Comparison of ENCODE assay signal across 8 cellular contexts in the genomic region with DNA sequence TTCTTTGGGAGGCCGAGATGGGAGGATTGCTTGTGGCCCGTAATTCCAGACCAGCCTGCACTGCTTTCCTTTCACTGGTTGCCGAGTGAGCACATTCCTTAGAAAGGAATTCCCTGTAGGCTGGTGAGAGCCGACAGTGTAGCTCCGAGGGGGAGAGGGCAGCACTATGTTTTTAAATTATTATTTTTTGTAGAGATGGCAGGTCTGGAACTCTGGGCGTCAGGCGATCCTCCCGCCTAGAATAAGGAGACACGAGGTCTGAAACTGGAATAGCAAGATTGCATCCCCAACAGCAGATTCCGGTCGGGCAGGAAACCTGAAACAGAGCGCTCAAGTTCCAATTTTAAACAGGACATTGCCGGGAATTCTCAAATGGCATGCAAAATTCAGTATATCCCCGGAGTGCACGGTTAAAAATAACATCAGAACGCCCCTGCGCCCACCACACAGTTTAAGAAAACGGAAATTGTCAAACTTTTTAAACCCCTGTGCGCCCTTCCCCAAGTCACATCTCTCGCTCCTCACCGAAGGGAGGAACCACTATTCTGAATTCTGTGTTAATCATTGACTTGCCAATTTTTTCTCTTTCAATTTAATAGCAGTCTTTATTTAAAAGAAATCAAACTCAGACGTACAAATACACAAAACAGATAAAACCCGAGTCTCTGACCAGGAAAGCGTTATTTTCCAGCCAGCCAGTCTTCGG. TPM values are rescaled to one million over a fixed set of nuclear protein-coding genes. Genes with fewer than 3 reads are reported as not detected.
A peak's percentile ranks its signal among the peaks of the same experiment; 100 is the strongest.
DNase-seq lines count a peak whose midpoint lies in the region; ATAC-seq and TF ChIP-seq lines count a peak whose summit lies in the region.

No MANE protein-coding gene starts in this region.

- no peaks in the 10 kb centered on the region for H3K27me3 ChIP-seq in HL-60 (ENCODE audit: insufficient read depth, poor library complexity, severe bottlenecking)
- H3K27me3 ChIP-seq in right cardiac atrium (ENCODE audit: control insufficient read depth, insufficient read depth) = no peaks in the 10 kb centered on the region
- H3K27me3 ChIP-seq in prostate gland (replicated peaks; ENCODE audit: insufficient read depth) = no peaks in the 10 kb centered on the region

- no peaks in the 10 kb centered on the region for H3K36me3 ChIP-seq in prostate gland

- H3K9me3 ChIP-seq in right cardiac atrium (ENCODE audit: control insufficient read depth, low read length) (no peaks in the 10 kb centered on the region), prostate gland (no peaks in the 10 kb centered on the region)

- peak overlapping the region; percentile 99 for H3K27ac ChIP-seq in HL-60 (replicated peaks)
- H3K27ac ChIP-seq in adipose tissue (ENCODE audit: low read depth, low read length) = peak overlapping the region; percentile 36
- H3K27ac ChIP-seq in right cardiac atrium (ENCODE audit: low read length) = peak overlapping the region; percentile 99
- peak overlapping the region; percentile 84 to 87 for H3K27ac ChIP-seq in prostate gland

- ATAC-seq in right cardiac atrium = peak; percentile 68 to 72

- H3K4me3 ChIP-seq in HL-60 (replicated peaks; ENCODE audit: insufficient read depth, low read length) = peak overlapping the region; percentile 34
- H3K4me3 ChIP-seq in right cardiac atrium (ENCODE audit: low read length) = peak overlapping the region; percentile 97
- H3K4me3 ChIP-seq in prostate gland = peak overlapping the region; percentile 40 to 45

- DNase-seq in NCI-H2107 treated with DMSO at 0.1 percent for 48 hours (lab: John Stamatoyannopoulos, UW; ENCODE audit: unreplicated experiment) = peak; percentile 42
- no peak for DNase-seq in NCI-H2107 (lab: John Stamatoyannopoulos, UW)
- peak; percentile 18 to 63 for DNase-seq in HL-60 (ENCODE audit: low read depth in 1 of 2, low spot score in 1 of 2)
- DNase-seq in RPMI7951 (ENCODE audit: low read depth) = peak; percentile 64
- peak; percentile 64 to 80 (median 69) for DNase-seq in right cardiac atrium
- peak; percentile 78 for DNase-seq in prostate gland (ENCODE audit: low spot score)
- no peak for DNase-seq in NAMALWA (ENCODE audit: low spot score)

- TF ChIP-seq POLR2A in prostate gland (IDR thresholded peaks at IDR 0.05) = no peak

- TF ChIP-seq CTCF in HL-60 (IDR thresholded peaks at IDR 0.05; ENCODE audit: insufficient read depth, low read length) (no peak), prostate gland (IDR thresholded peaks at IDR 0.05) (peak in 2 of 4 experiments; percentile 72 to 88)

- WGBS in adipose tissue, 3 donors = 1 to 2% (median 1%) methylated on average over 25 of the region's 25 CpGs
- WGBS in right cardiac atrium = under 1% methylated on average over 25 of the region's 25 CpGs
- WGBS in prostate gland = 2% methylated on average over 25 of the region's 25 CpGs

- intact Hi-C loops in right cardiac atrium (cut with DNase I) (loop anchor here in 1 of 4 donors (5.0 kb wide), 1 partner anchor 117 kb away; a partner anchor contains a TSS), prostate gland (cut with DNase I) (no loop called here)

- H3K4me1 ChIP-seq in right cardiac atrium (ENCODE audit: control insufficient read depth, insufficient read depth, low read length) (no peaks in the 10 kb centered on the region), prostate gland (replicated peaks) (no peaks in the 10 kb centered on the region)

RNA-seq across cellular contexts. Expression of a gene that starts 0.6 kb away (rescaled TPM):
- total RNA-seq in RPMI7951 (2014; rRNA removed; shearing (Covaris generic)) = not detected in 2 replicates
- polyA plus RNA-seq in adipose tissue (not detected), right cardiac atrium (not detected)
- total RNA-seq in right cardiac atrium (10 to 100 TPM; 16.9 to 71.0 (median 42.7) TPM), prostate gland (not detected)

RNA-seq across cellular contexts. Expression of a gene that starts 8.0 kb away (rescaled TPM):
- not detected in 2 replicates for total RNA-seq in RPMI7951 (2014; rRNA removed; shearing (Covaris generic))
- polyA plus RNA-seq in adipose tissue = not detected
- total RNA-seq in right cardiac atrium = 10 to 100 TPM in 1 of 4 donors, not detected in 3; 12.5 TPM
- not detected for polyA plus RNA-seq in right cardiac atrium
- total RNA-seq in prostate gland = not detected

RNA-seq across cellular contexts. Expression of a gene that starts 17.2 kb away (rescaled TPM):
- total RNA-seq in RPMI7951 (2014; rRNA removed; shearing (Covaris generic)) = 7.7 and 8.2 TPM in 2 replicates
- polyA plus RNA-seq in adipose tissue (1 to 10 TPM; 5.6 to 9.3 (median 6.8) TPM), right cardiac atrium (4.3 TPM)
- total RNA-seq in right cardiac atrium (1 to 10 TPM; 5.2 to 6.1 (median 5.5) TPM), prostate gland (10 to 100 TPM; 13.0 to 17.0 TPM)

Comparison
In these comparisons a context has a peak if more than half of its experiments do, and no peak if none do; other contexts are left out.
1. DNase-seq: peak in NCI-H2107 treated with DMSO at 0.1 percent for 48 hours (single experiment), HL-60 (2 of 2), RPMI7951 (single experiment), right cardiac atrium (3 of 3) and prostate gland (single experiment); none in NCI-H2107 (single experiment) and NAMALWA (single experiment).
2. H3K27ac ChIP-seq: peak in every context shown above with its lines; median percentile 99 in HL-60; 99 in right cardiac atrium; 86 in prostate gland; 36 in adipose tissue.
3. H3K4me3 ChIP-seq: peak in every context shown above with its lines; median percentile 97 in right cardiac atrium; 42 in prostate gland; 34 in HL-60.
4. RNA of a gene that starts 0.6 kb away (total RNA-seq): 16.9 to 71.0 TPM in right cardiac atrium; not detected in RPMI7951 and not detected in prostate gland; every median in the first group is over 10 times any median in the second.